In genomic region chr20:3218307-3218988, GRCh38 we compare ENCODE assay signal across 8 cellular contexts. TPM values are rescaled to one million over a fixed set of nuclear protein-coding genes. Genes with fewer than 3 reads are reported as not detected.
DNase-seq lines count a peak whose midpoint lies in the region; ATAC-seq, FAIRE-seq and TF ChIP-seq lines count a peak whose summit lies in the region.

No MANE protein-coding gene starts in this region.

- peak; percentile 95 for TF ChIP-seq CTCF in AG04449 (IDR thresholded peaks at IDR 0.05; ENCODE audit: insufficient read depth, low read length, missing control alignments)

- no peak for DNase-seq in AG04449 (ENCODE audit: low read depth, low spot score)
- no peak for DNase-seq in GM18507 (ENCODE audit: extremely low spot score, insufficient read length, low read depth)
- DNase-seq in KBM-7: peak; percentile 82
- DNase-seq in activated CD4-positive, CD25-positive, alpha-beta regulatory T cell treated with anti-CD3 and anti-CD28 coated beads, Interleukin-2, amount 50 U/mL, for 72 hours: peak; percentile 83
- DNase-seq in cerebellum (ENCODE audit: low spot score): peak; percentile 56
- peak; percentile 20 for DNase-seq in medulla oblongata (ENCODE audit: extremely low spot score)
- peak; percentile 32 to 43 for DNase-seq in stimulated activated CD8-positive, alpha-beta memory T cell treated with anti-CD3 and anti-CD28 coated beads, Interleukin-4, amount 100 ng/mL, for 4 hours (ENCODE audit: low read depth in 2 of 2, low spot score in 1 of 2)

- no peak for ATAC-seq in GM19351 (IDR thresholded peaks at IDR 0.05; ENCODE audit: unreplicated experiment)

- CTCF ChIA-PET in AG04449 (lab: Yijun Ruan, JAX): interaction anchor here (0.6 to 7.1 kb wide), 28 partner anchors 9 to 115 kb away, joined by 3 to 74 read pairs (median 6); partner anchors contain the start of genes ITPA and SLC4A11

- FAIRE-seq in GM18507 (lab: Jason Lieb, UNC): peak; percentile 55

- H3K4me3 ChIP-seq in AG04449 (ENCODE audit: low read depth, low read length): no peak overlapping the region

- in situ Hi-C loops in KBM-7 (cut with MboI; ENCODE audit: low pct_unique_long_range_greater_than_20kb, low sequenced_read_pairs): no loop called here

- POLR2A ChIA-PET in AG04449 (lab: Yijun Ruan, JAX): no interaction called here

RNA-seq across cellular contexts. Expression of gene ITPA, which starts 9.2 kb away (rescaled TPM):
- 14.2 TPM for total RNA-seq in cerebellum

RNA-seq across cellular contexts. Expression of gene DDRGK1, which starts 14.0 kb away (rescaled TPM):
- total RNA-seq in cerebellum: 25.1 TPM

RNA-seq across cellular contexts. Expression of gene SLC4A11, which starts 20.5 kb away (rescaled TPM):
- 0.36 TPM for total RNA-seq in cerebellum

RNA-seq across cellular contexts. Expression of gene LZTS3, which starts 45.1 kb away (rescaled TPM):
- 20.1 TPM for total RNA-seq in cerebellum

RNA-seq across cellular contexts. Expression of gene FASTKD5, which starts 58.8 kb away (rescaled TPM):
- total RNA-seq in cerebellum: 16.6 TPM

Comparison
In these comparisons a context has a peak if more than half of its experiments do, and no peak if none do; other contexts are left out.
1. DNase-seq: peak in KBM-7 (single experiment), activated CD4-positive, CD25-positive, alpha-beta regulatory T cell treated with anti-CD3 and anti-CD28 coated beads, Interleukin-2, amount 50 U/mL, for 72 hours (single experiment), cerebellum (single experiment), medulla oblongata (single experiment) and stimulated activated CD8-positive, alpha-beta memory T cell treated with anti-CD3 and anti-CD28 coated beads, Interleukin-4, amount 100 ng/mL, for 4 hours (2 of 2); none in AG04449 (single experiment) and GM18507 (single experiment).